Comparison of ENCODE assay signal across 25 cellular contexts in the genomic region with DNA sequence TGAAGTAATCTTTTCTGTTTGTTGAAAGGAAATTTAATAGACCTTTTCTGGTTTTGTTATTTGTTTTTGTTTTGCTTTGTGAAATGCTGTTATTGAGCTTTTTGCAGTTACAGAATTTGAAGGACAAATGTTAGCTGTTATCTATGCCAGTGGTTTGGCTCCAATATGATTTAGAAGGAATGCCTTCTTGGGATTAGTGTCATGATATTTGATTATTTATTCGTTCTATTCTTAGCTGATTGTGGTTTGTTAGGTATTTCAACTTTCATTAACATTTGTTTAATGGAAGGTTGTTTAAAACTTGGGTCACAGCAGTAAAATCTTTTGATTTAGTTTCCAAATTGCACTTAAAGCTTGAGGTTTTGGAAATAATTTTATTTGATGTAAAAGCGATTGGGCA. TPM values are rescaled to one million over a fixed set of nuclear protein-coding genes. Genes with fewer than 3 reads are reported as not detected.
DNase-seq lines count a peak whose midpoint lies in the region; TF ChIP-seq lines count a peak whose summit lies in the region.
"Had no signal": no experiment of that assay in that cellular context is flagged by ENCODE, and none has a peak within 500 bp of the region (broad histone marks: within the 10 kb centered on the region; RNA-seq: fewer than 3 reads in every experiment).

No MANE protein-coding gene starts in this region.

- H3K9ac ChIP-seq in H9 (ENCODE audit: extremely low read depth, insufficient read length, low read length) = no peak overlapping the region
- H3K9ac ChIP-seq: parathyroid adenoma had no signal

- H3K23ac ChIP-seq in H9 (ENCODE audit: insufficient read length, low read depth, low read length) = no peak overlapping the region

- H3K79me1 ChIP-seq in H9 (ENCODE audit: insufficient read depth, low read depth, low read length, poor library complexity, severe bottlenecking) = no peaks in the 10 kb centered on the region

- no peaks in the 10 kb centered on the region for H3K9me3 Mint-ChIP-seq in H9
- peaks cover under 1% of the 10 kb centered on the region for H3K9me3 Mint-ChIP-seq in progenitor cell of endocrine pancreas (ENCODE audit: low read depth)
- H3K9me3 Mint-ChIP-seq: activated CD4-positive, alpha-beta T cell treated with anti-CD3 and anti-CD28 coated beads, Interleukin-2, amount 10 ng/mL, durations not matched to agents 7 days and 5 days; central memory CD8-positive, alpha-beta T cell; IgD-negative memory B cell; stimulated activated memory B cell treated with anti-CD40 and anti-IgM and Interleukin-4, amounts not matched to agents 10 μg/mL and 1 μg/mL and 100 μg/mL, for 72 hours had no signal

- H3K4me3 Mint-ChIP-seq in H9 (no peak overlapping the region), progenitor cell of endocrine pancreas (ENCODE audit: low read depth) (no peak overlapping the region)
- H3K4me3 Mint-ChIP-seq: activated CD4-positive, alpha-beta T cell treated with anti-CD3 and anti-CD28 coated beads, Interleukin-2, amount 10 ng/mL, durations not matched to agents 7 days and 5 days; CD4-positive, alpha-beta memory T cell; central memory CD8-positive, alpha-beta T cell; IgD-negative memory B cell; stimulated activated memory B cell treated with anti-CD40 and anti-IgM and Interleukin-4, amounts not matched to agents 10 μg/mL and 1 μg/mL and 100 μg/mL, for 72 hours had no signal

- no peaks in the 10 kb centered on the region for H3K4me1 ChIP-seq in H9 (ENCODE audit: insufficient read depth, low read length)
- H3K4me1 ChIP-seq: parathyroid adenoma had no signal

- no peak overlapping the region for H3K4me3 ChIP-seq in astrocyte of the cerebellum (ENCODE audit: low read depth, low read length)
- H3K4me3 ChIP-seq in foreskin fibroblast (ENCODE audit: low read depth in 1 of 2, low read length in 2 of 2) = no peak overlapping the region
- H3K4me3 ChIP-seq: esophagus squamous epithelium, lower lobe of right lung, MG63, tibial artery had no signal

- H3T11ph ChIP-seq in H9 (ENCODE audit: low read length) = no peak overlapping the region

- no peak overlapping the region for H2AK5ac ChIP-seq in H9 (ENCODE audit: insufficient read length, low read length)

- peaks cover 18% of the 10 kb centered on the region; the same call in 1 of the 2 replicates for H3K79me2 ChIP-seq in H9 (ENCODE audit: insufficient read depth, low read length)
- H3K79me2 ChIP-seq: parathyroid adenoma had no signal

- no peak overlapping the region for H3K27ac ChIP-seq in H9 (ENCODE audit: insufficient read length, low read depth, low read length)
- H3K27ac ChIP-seq: esophagus squamous epithelium, lower lobe of right lung, parathyroid adenoma, tibial artery had no signal

- H2BK120ac ChIP-seq in H9 (ENCODE audit: low read depth, low read length, poor library complexity, severe bottlenecking) = no peak overlapping the region

- H3K27me3 ChIP-seq in H9 (ENCODE audit: insufficient read depth, low read length) = no peaks in the 10 kb centered on the region
- H3K27me3 ChIP-seq: adrenal gland, esophagus squamous epithelium, MG63, tibial artery had no signal

- H2AFZ ChIP-seq in H9 (ENCODE audit: low read length) = no peak overlapping the region
- H2AFZ ChIP-seq: parathyroid adenoma had no signal

- TF ChIP-seq CTCF in H9 (conservative IDR thresholded peaks at IDR 0.05) (no peak), astrocyte of the cerebellum (IDR thresholded peaks at IDR 0.05; ENCODE audit: low read depth, low read length, missing control alignments) (no peak), foreskin fibroblast (IDR thresholded peaks at IDR 0.05; ENCODE audit: low read depth, low read length) (no peak), progenitor cell of endocrine pancreas (IDR thresholded peaks at IDR 0.05; ENCODE audit: unreplicated experiment) (no peak)

- H3K27ac Mint-ChIP-seq in H9 (peak overlapping the region in 2 of 3 experiments; percentile 28 to 33; a peak in 3 of 7 replicates), progenitor cell of endocrine pancreas (peak overlapping the region; percentile 6)
- H3K27ac Mint-ChIP-seq: activated CD4-positive, alpha-beta T cell treated with anti-CD3 and anti-CD28 coated beads, Interleukin-2, amount 10 ng/mL, durations not matched to agents 7 days and 5 days; CD4-positive, alpha-beta memory T cell; IgD-negative memory B cell; stimulated activated memory B cell treated with anti-CD40 and anti-IgM and Interleukin-4, amounts not matched to agents 10 μg/mL and 1 μg/mL and 100 μg/mL, for 72 hours had no signal

- H3K9me3 ChIP-seq in H9 (ENCODE audit: control insufficient read depth, low read depth, low read length) = no peaks in the 10 kb centered on the region
- H3K9me3 ChIP-seq: adrenal gland, esophagus squamous epithelium, lower lobe of right lung, MG63, tibial artery had no signal

- in situ Hi-C loops in astrocyte of the cerebellum (cut with HindIII; ENCODE audit: low sequenced_read_pairs) = loop anchor here (5.0 kb wide), 2 partner anchors 53 to 93 kb away; no protein-coding TSS in a partner anchor

- no peaks in the 10 kb centered on the region for H4K20me1 ChIP-seq in H9 (ENCODE audit: control insufficient read depth, insufficient read depth, insufficient read length)

- no peak overlapping the region for H3K14ac ChIP-seq in H9 (ENCODE audit: insufficient read depth, low read length)

- H3K4me2 ChIP-seq in H9 (ENCODE audit: insufficient read depth, insufficient read length, low read length) = no peak overlapping the region

- no peak overlapping the region for H2BK20ac ChIP-seq in H9 (ENCODE audit: low read depth, low read length, poor library complexity, severe bottlenecking)

- H2BK12ac ChIP-seq in H9 (ENCODE audit: insufficient read length, low read depth, low read length) = no peak overlapping the region

- DNase-seq in H9 (no peak), astrocyte of the cerebellum (ENCODE audit: low read depth) (peak; percentile 29), foreskin fibroblast (peak; percentile 2 to 22), progenitor cell of endocrine pancreas (ENCODE audit: low spot score, unreplicated experiment) (no peak), T-helper 2 cell (no peak), NCI-H2029 treated with DMSO at 0.1 percent for 48 hours (lab: John Stamatoyannopoulos, UW) (no peak), amygdala (lab: John Stamatoyannopoulos, UW) (no peak)
- DNase-seq: activated CD4-positive, alpha-beta T cell treated with anti-CD3 and anti-CD28 coated beads, Interleukin-2, amount 10 ng/mL, durations not matched to agents 7 days and 5 days; activated effector memory CD4-positive, alpha-beta T cell treated with Interleukin-2 at 50 U/mL for 16 hours; CD4-positive, alpha-beta memory T cell; effector CD8-positive, alpha-beta T cell; esophagus squamous epithelium; GF-D8; lower lobe of right lung; MG63; NCI-H1436; NCI-H2171; NCI-H69; stimulated activated CD4-positive, alpha-beta T cell treated with anti-CD3 and anti-CD28 coated beads, Interleukin-1b, Interleukin-23, amount 100 ng/mL, for 48 hours; tibial artery had no signal

- no peak overlapping the region for H4K8ac ChIP-seq in H9 (replicated peaks; ENCODE audit: insufficient read length, low read depth, low read length)

- no peak overlapping the region for H3K56ac ChIP-seq in H9 (ENCODE audit: insufficient read length, low read depth, low read length)

- H4K5ac ChIP-seq in H9 (ENCODE audit: insufficient read length, low read depth, low read length) = no peak overlapping the region

- H3K4ac ChIP-seq in H9 (ENCODE audit: low read depth, low read length) = no peak overlapping the region

- H2BK15ac ChIP-seq in H9 (ENCODE audit: low read depth, low read length) = no peak overlapping the region

- peaks cover 7 to 16% (median 8%) of the 10 kb centered on the region in 3 experiments; a peak in 6 of 7 replicates for H3K36me3 Mint-ChIP-seq in H9 (ENCODE audit: insufficient read depth in 1 of 3, low read depth in 3 of 3)
- peaks cover 2% of the 10 kb centered on the region for H3K36me3 Mint-ChIP-seq in progenitor cell of endocrine pancreas (ENCODE audit: insufficient read depth)
- H3K36me3 Mint-ChIP-seq: CD4-positive, alpha-beta memory T cell; stimulated activated memory B cell treated with anti-CD40 and anti-IgM and Interleukin-4, amounts not matched to agents 10 μg/mL and 1 μg/mL and 100 μg/mL, for 72 hours had no signal

- no peak overlapping the region for H2BK5ac ChIP-seq in H9 (ENCODE audit: insufficient read length, low read length)

- H3K23me2 ChIP-seq in H9 (ENCODE audit: insufficient read length, low read depth, low read length, poor library complexity, severe bottlenecking) = no peaks in the 10 kb centered on the region

- H4K91ac ChIP-seq in H9 (ENCODE audit: insufficient read length, low read depth, low read length) = no peak overlapping the region

- no peak overlapping the region for H3K18ac ChIP-seq in H9 (ENCODE audit: insufficient read length, low read depth, low read length)

- no CpG with 5 or more reads among the region's 2 CpGs for WGBS in H9 (ENCODE audit: extremely low coverage, insufficient read length, low lambda C conversion rate)

- H3K4me1 Mint-ChIP-seq in H9 = peaks cover 45 to 56% of the 10 kb centered on the region in 2 experiments
- peaks cover 37% of the 10 kb centered on the region for H3K4me1 Mint-ChIP-seq in progenitor cell of endocrine pancreas (ENCODE audit: low read depth)
- H3K4me1 Mint-ChIP-seq: activated CD4-positive, alpha-beta T cell treated with anti-CD3 and anti-CD28 coated beads, Interleukin-2, amount 10 ng/mL, durations not matched to agents 7 days and 5 days; CD4-positive, alpha-beta memory T cell; central memory CD8-positive, alpha-beta T cell; IgD-negative memory B cell; stimulated activated memory B cell treated with anti-CD40 and anti-IgM and Interleukin-4, amounts not matched to agents 10 μg/mL and 1 μg/mL and 100 μg/mL, for 72 hours had no signal

- no peaks in the 10 kb centered on the region for H3K27me3 Mint-ChIP-seq in H9 (ENCODE audit: low read depth)
- no peaks in the 10 kb centered on the region for H3K27me3 Mint-ChIP-seq in progenitor cell of endocrine pancreas
- H3K27me3 Mint-ChIP-seq: activated CD4-positive, alpha-beta T cell treated with anti-CD3 and anti-CD28 coated beads, Interleukin-2, amount 10 ng/mL, durations not matched to agents 7 days and 5 days; CD4-positive, alpha-beta memory T cell; central memory CD8-positive, alpha-beta T cell; IgD-negative memory B cell; stimulated activated memory B cell treated with anti-CD40 and anti-IgM and Interleukin-4, amounts not matched to agents 10 μg/mL and 1 μg/mL and 100 μg/mL, for 72 hours had no signal

RNA-seq across cellular contexts. Expression of a gene that starts 33.5 kb away (rescaled TPM):
- 119 TPM in 2 replicates for total RNA-seq in H9 (2021)
- total RNA-seq in progenitor cell of endocrine pancreas = 70.8 and 75.1 TPM in 2 replicates
- total RNA-seq: activated CD4-positive, alpha-beta T cell treated with anti-CD3 and anti-CD28 coated beads, Interleukin-2, amount 10 ng/mL, durations not matched to agents 7 days and 5 days; CD4-positive, alpha-beta memory T cell had no signal

Comparison
In these comparisons a context has a peak if more than half of its experiments do, and no peak if none do; other contexts are left out.
1. DNase-seq: peak in astrocyte of the cerebellum (single experiment) and foreskin fibroblast (2 of 2); none in H9 (single experiment), progenitor cell of endocrine pancreas (single experiment), T-helper 2 cell (0 of 5), NCI-H2029 treated with DMSO at 0.1 percent for 48 hours (single experiment) and amygdala (0 of 56).